In genomic region chr2:25674003-25674362, GRCh38 we compare ENCODE assay signal across 8 cellular contexts. TPM values are rescaled to one million over a fixed set of nuclear protein-coding genes. Genes with fewer than 3 reads are reported as not detected.
DNase-seq lines count a peak whose midpoint lies in the region; ATAC-seq and TF ChIP-seq lines count a peak whose summit lies in the region.

No MANE protein-coding gene starts in this region.

- no peak for TF ChIP-seq POLR2A in sigmoid colon (IDR thresholded peaks at IDR 0.05)

- H3K27me3 ChIP-seq in SJCRH30, result no peaks in the 10 kb centered on the region
- no peaks in the 10 kb centered on the region for H3K27me3 ChIP-seq in sigmoid colon

- H3K27ac ChIP-seq in SJCRH30, result peak overlapping the region; percentile 49; the same call in 1 of the 2 replicates
- H3K27ac ChIP-seq in sigmoid colon, result peak overlapping the region; percentile 76 to 92 (median 90)

- 5 to 9% methylated on average over 18 of the region's 18 CpGs for WGBS in sigmoid colon, 2 donors

- DNase-seq in GM12864 (ENCODE audit: low read depth) (no peak), SJCRH30 (no peak), fibroblast of peridontal ligament (ENCODE audit: extremely low read depth) (peak; percentile 17), sigmoid colon (no peak), AG08396 (ENCODE audit: low spot score) (no peak), GM19238 (ENCODE audit: insufficient read length, low spot score) (no peak)

- H3K36me3 ChIP-seq in SJCRH30, result no peaks in the 10 kb centered on the region
- no peaks in the 10 kb centered on the region for H3K36me3 ChIP-seq in sigmoid colon

- no peak for TF ChIP-seq EP300 in sigmoid colon (IDR thresholded peaks at IDR 0.05)

- ATAC-seq in GM21390 (IDR thresholded peaks at IDR 0.05; ENCODE audit: unreplicated experiment), result no peak
- no peak for ATAC-seq in GM19351 (IDR thresholded peaks at IDR 0.05; ENCODE audit: unreplicated experiment)

- H3K9me3 ChIP-seq in SJCRH30 (replicated peaks) (peaks cover 6% of the 10 kb centered on the region; the same call in 1 of the 2 replicates), sigmoid colon (no peaks in the 10 kb centered on the region)

- TF ChIP-seq CTCF in GM12864 (IDR thresholded peaks at IDR 0.05; ENCODE audit: low read depth, low read length, missing control alignments) (no peak), sigmoid colon (IDR thresholded peaks at IDR 0.05) (no peak)

- H3K4me3 ChIP-seq in GM12864 (ENCODE audit: low read depth, low read length), result peak overlapping the region; percentile 58
- peak overlapping the region; percentile 97 for H3K4me3 ChIP-seq in SJCRH30
- peak overlapping the region; percentile 45 to 94 (median 83) for H3K4me3 ChIP-seq in sigmoid colon

- intact Hi-C loops in sigmoid colon (cut with DNase I), result no loop called here

- H3K4me1 ChIP-seq in SJCRH30 (0 out of 2 replicates have a peak, but pooled peaks cover 3% of the 10 kb centered on the region), sigmoid colon (peaks cover 2 to 19% (median 12%) of the 10 kb centered on the region in 4 donors)

RNA-seq across cellular contexts. Expression of gene DTNB, which starts 0.6 kb away (rescaled TPM):
- 20.5 and 25.1 TPM in 2 replicates for total RNA-seq in SJCRH30 (2014; rRNA removed; shearing (Covaris generic))
- 1 to 10 TPM; 4.8 to 7.8 (median 5.7) TPM for total RNA-seq in sigmoid colon
- 1 to 10 TPM; 2.4 to 4.4 (median 4.0) TPM for polyA plus RNA-seq in sigmoid colon
